In the genomic region with DNA sequence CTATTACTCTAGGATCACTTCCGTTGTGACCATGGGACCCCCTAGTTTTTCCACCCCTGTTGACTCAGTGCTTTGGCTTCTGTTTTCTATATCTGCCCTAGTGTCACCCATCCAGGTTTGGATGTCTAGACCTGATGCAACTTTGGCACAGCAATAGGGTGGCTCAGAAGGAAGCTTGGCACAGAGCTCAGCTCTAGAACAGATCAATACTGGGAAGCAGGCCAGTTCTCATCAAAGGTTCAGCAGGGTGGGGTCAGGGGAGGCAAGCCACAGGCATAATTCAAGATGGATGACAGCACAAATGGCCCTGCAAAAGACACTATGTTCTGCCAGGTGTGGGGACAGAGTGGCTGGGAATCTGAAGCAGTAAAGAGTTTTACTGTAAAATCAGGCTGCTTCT, we compare ENCODE assay signal across 1 cellular context.
TF ChIP-seq lines count a peak whose summit lies in the region.

No MANE protein-coding gene starts in this region.

TF ChIP-seq in WTC11, 78 proteins besides CTCF, POLR2A, EP300 and RAD21 (continued from another document):
- no peak for TF ChIP-seq E2F4 (CRISPR knock-in tag; IDR thresholded peaks at IDR 0.05; ENCODE audit: borderline replicate concordance, low read depth)
- no peak for TF ChIP-seq ZNF671 (CRISPR knock-in tag; IDR thresholded peaks at IDR 0.05)
- TF ChIP-seq SMAD4 (CRISPR knock-in tag; IDR thresholded peaks at IDR 0.05): no peak
- no peak for TF ChIP-seq FOXP4 (CRISPR knock-in tag; IDR thresholded peaks at IDR 0.05)
- no peak for TF ChIP-seq TP53 (CRISPR knock-in tag; IDR thresholded peaks at IDR 0.05)
- TF ChIP-seq, protein P1, sequence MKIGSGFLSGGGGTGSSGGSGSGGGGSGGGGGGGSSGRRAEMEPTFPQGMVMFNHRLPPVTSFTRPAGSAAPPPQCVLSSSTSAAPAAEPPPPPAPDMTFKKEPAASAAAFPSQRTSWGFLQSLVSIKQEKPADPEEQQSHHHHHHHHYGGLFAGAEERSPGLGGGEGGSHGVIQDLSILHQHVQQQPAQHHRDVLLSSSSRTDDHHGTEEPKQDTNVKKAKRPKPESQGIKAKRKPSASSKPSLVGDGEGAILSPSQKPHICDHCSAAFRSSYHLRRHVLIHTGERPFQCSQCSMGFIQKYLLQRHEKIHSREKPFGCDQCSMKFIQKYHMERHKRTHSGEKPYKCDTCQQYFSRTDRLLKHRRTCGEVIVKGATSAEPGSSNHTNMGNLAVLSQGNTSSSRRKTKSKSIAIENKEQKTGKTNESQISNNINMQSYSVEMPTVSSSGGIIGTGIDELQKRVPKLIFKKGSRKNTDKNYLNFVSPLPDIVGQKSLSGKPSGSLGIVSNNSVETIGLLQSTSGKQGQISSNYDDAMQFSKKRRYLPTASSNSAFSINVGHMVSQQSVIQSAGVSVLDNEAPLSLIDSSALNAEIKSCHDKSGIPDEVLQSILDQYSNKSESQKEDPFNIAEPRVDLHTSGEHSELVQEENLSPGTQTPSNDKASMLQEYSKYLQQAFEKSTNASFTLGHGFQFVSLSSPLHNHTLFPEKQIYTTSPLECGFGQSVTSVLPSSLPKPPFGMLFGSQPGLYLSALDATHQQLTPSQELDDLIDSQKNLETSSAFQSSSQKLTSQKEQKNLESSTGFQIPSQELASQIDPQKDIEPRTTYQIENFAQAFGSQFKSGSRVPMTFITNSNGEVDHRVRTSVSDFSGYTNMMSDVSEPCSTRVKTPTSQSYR (CRISPR knock-in tag; IDR thresholded peaks at IDR 0.05): no peak
- TF ChIP-seq ZNF219 (CRISPR knock-in tag; IDR thresholded peaks at IDR 0.05; ENCODE audit: borderline replicate concordance): no peak
- TF ChIP-seq AR (CRISPR knock-in tag; IDR thresholded peaks at IDR 0.05): no peak
- no peak for TF ChIP-seq CBFB (CRISPR knock-in tag; IDR thresholded peaks at IDR 0.05; ENCODE audit: low read depth)
- TF ChIP-seq FOXK1 (CRISPR knock-in tag; IDR thresholded peaks at IDR 0.05): no peak
- TF ChIP-seq TEAD4 (CRISPR knock-in tag; IDR thresholded peaks at IDR 0.05): no peak
- TF ChIP-seq, protein P2, sequence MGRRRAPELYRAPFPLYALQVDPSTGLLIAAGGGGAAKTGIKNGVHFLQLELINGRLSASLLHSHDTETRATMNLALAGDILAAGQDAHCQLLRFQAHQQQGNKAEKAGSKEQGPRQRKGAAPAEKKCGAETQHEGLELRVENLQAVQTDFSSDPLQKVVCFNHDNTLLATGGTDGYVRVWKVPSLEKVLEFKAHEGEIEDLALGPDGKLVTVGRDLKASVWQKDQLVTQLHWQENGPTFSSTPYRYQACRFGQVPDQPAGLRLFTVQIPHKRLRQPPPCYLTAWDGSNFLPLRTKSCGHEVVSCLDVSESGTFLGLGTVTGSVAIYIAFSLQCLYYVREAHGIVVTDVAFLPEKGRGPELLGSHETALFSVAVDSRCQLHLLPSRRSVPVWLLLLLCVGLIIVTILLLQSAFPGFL (CRISPR knock-in tag; IDR thresholded peaks at IDR 0.05; ENCODE audit: borderline replicate concordance): no peak
- no peak for TF ChIP-seq CREB1 (CRISPR knock-in tag; IDR thresholded peaks at IDR 0.05)
- TF ChIP-seq ZNF121 (CRISPR knock-in tag; IDR thresholded peaks at IDR 0.05): no peak
- no peak for TF ChIP-seq ARID4B (CRISPR knock-in tag; IDR thresholded peaks at IDR 0.05; ENCODE audit: borderline replicate concordance)
- TF ChIP-seq ATF3 (CRISPR knock-in tag; conservative IDR thresholded peaks at IDR 0.05): no peak
- TF ChIP-seq TCF7 (CRISPR knock-in tag; IDR thresholded peaks at IDR 0.05; ENCODE audit: low read depth): no peak
- TF ChIP-seq ESRRA (CRISPR knock-in tag; IDR thresholded peaks at IDR 0.05; ENCODE audit: borderline replicate concordance): no peak
